In the genomic region with DNA sequence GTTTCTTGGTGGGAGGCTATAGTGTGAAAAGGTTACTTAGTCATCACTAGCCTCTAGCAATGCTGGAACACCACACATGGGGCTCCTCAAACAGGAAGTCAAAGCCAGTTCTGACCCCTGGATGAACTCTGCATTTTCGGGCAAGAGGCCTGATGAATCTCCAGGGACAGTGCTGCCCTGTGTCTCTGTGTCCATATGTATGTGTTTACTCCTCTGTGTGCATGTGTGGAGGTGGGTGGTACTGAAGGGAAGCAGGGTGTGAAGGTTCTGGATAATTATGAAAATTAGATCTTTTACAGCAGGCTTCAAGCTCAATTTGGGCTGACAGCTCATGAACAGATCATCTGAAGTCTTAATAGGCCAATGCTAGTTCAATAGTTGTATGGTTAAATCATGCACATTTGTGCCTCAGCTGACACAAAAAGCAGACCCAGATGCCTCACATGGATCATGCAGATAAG, we compare ENCODE assay signal across 8 cellular contexts.
DNase-seq lines count a peak whose midpoint lies in the region; ATAC-seq, FAIRE-seq and TF ChIP-seq lines count a peak whose summit lies in the region.

No MANE protein-coding gene starts in this region.

- no peak for FAIRE-seq in bronchial epithelial cell (lab: Jason Lieb, UNC)

- H3K4me1 Mint-ChIP-seq in natural killer cell treated with Interleukin-12 subunit alpha and Interleukin-12 subunit beta and Interleukin-15 and Interleukin-18, amount 100 ng/mL, for 72 hours (ENCODE audit: low read depth in 2 of 2) = peaks cover 52 to 69% of the 10 kb centered on the region in 2 donors

- H3K27me3 ChIP-seq in ACC112 (ENCODE audit: insufficient read depth, low read length) = no peaks in the 10 kb centered on the region
- no peaks in the 10 kb centered on the region for H3K27me3 ChIP-seq in bronchial epithelial cell (ENCODE audit: control insufficient read depth, insufficient read depth, low read length)

- H3K27ac ChIP-seq in ACC112 (ENCODE audit: low read depth, low read length) = peak overlapping the region; percentile 76

- H3K36me3 Mint-ChIP-seq in natural killer cell treated with Interleukin-12 subunit alpha and Interleukin-12 subunit beta and Interleukin-15 and Interleukin-18, amount 100 ng/mL, for 72 hours = no peaks in the 10 kb centered on the region

- H3K4me1 ChIP-seq in ACC112 (ENCODE audit: control insufficient read depth, insufficient read depth, low read length, unreplicated experiment) = peaks cover 76% of the 10 kb centered on the region

- H3K4me3 ChIP-seq in ACC112 (ENCODE audit: low read depth, low read length) = peak overlapping the region; percentile 8; the same call in 1 of the 2 replicates
- H3K4me3 ChIP-seq in bronchial epithelial cell (ENCODE audit: low read depth, low read length) = no peak overlapping the region

- H3K79me2 ChIP-seq in ACC112 (ENCODE audit: control insufficient read depth, insufficient read depth, low read length, unreplicated experiment) = no peaks in the 10 kb centered on the region

- ATAC-seq in GM18505 (IDR thresholded peaks at IDR 0.05; ENCODE audit: unreplicated experiment) = peak; percentile 75
- ATAC-seq in HG02840 (IDR thresholded peaks at IDR 0.05; ENCODE audit: low FRiP score, unreplicated experiment) = peak; percentile 76
- peak; percentile 91 to 92 for ATAC-seq in natural killer cell treated with Interleukin-12 subunit alpha and Interleukin-12 subunit beta and Interleukin-15 and Interleukin-18, amount 100 ng/mL, for 72 hours

- H2AFZ ChIP-seq in ACC112 (ENCODE audit: low read length, unreplicated experiment) = no peak overlapping the region

- H3K27me3 Mint-ChIP-seq in natural killer cell treated with Interleukin-12 subunit alpha and Interleukin-12 subunit beta and Interleukin-15 and Interleukin-18, amount 100 ng/mL, for 72 hours = no peaks in the 10 kb centered on the region

- H3K27ac Mint-ChIP-seq in natural killer cell treated with Interleukin-12 subunit alpha and Interleukin-12 subunit beta and Interleukin-15 and Interleukin-18, amount 100 ng/mL, for 72 hours = peak overlapping the region; percentile 67 to 87

- no peak for TF ChIP-seq CTCF in bronchial epithelial cell (IDR thresholded peaks at IDR 0.05; ENCODE audit: insufficient read depth, low read length, severe bottlenecking)

- H3K36me3 ChIP-seq in ACC112 (ENCODE audit: insufficient read depth, low read length) (no peaks in the 10 kb centered on the region), bronchial epithelial cell (ENCODE audit: control insufficient read depth, insufficient read depth, low read length) (no peaks in the 10 kb centered on the region)

- H3K4me3 Mint-ChIP-seq in natural killer cell treated with Interleukin-12 subunit alpha and Interleukin-12 subunit beta and Interleukin-15 and Interleukin-18, amount 100 ng/mL, for 72 hours = peak overlapping the region; percentile 47

- DNase-seq in NOMO-1 treated with DMSO at 0.1 percent for 48 hours (lab: John Stamatoyannopoulos, UW; ENCODE audit: unreplicated experiment) (peak; percentile 68), bronchial epithelial cell (ENCODE audit: low read depth) (peak; percentile 56), T-helper 9 cell (no peak), NCI-H2196 (lab: John Stamatoyannopoulos, UW; ENCODE audit: unreplicated experiment) (no peak)
- peak; percentile 63 for DNase-seq in natural killer cell treated with Interleukin-12 subunit alpha and Interleukin-12 subunit beta and Interleukin-15 and Interleukin-18, amount 100 ng/mL, for 72 hours (ENCODE audit: low spot score)

- TF ChIP-seq POLR2A in GM18505 (IDR thresholded peaks at IDR 0.05; ENCODE audit: borderline replicate concordance, extremely low read depth, insufficient read depth, insufficient read length) = no peak

- H3K9me3 Mint-ChIP-seq in natural killer cell treated with Interleukin-12 subunit alpha and Interleukin-12 subunit beta and Interleukin-15 and Interleukin-18, amount 100 ng/mL, for 72 hours = no peaks in the 10 kb centered on the region

Comparison
In these comparisons a context has a peak if more than half of its experiments do, and no peak if none do; other contexts are left out.
1. DNase-seq: peak in NOMO-1 treated with DMSO at 0.1 percent for 48 hours (single experiment), bronchial epithelial cell (single experiment) and natural killer cell treated with Interleukin-12 subunit alpha and Interleukin-12 subunit beta and Interleukin-15 and Interleukin-18, amount 100 ng/mL, for 72 hours (single experiment); none in T-helper 9 cell (single experiment) and NCI-H2196 (single experiment).
2. Peak in every context shown above with its lines, with median percentiles within 50 percentile points of each other: ATAC-seq.